In the genomic region with DNA sequence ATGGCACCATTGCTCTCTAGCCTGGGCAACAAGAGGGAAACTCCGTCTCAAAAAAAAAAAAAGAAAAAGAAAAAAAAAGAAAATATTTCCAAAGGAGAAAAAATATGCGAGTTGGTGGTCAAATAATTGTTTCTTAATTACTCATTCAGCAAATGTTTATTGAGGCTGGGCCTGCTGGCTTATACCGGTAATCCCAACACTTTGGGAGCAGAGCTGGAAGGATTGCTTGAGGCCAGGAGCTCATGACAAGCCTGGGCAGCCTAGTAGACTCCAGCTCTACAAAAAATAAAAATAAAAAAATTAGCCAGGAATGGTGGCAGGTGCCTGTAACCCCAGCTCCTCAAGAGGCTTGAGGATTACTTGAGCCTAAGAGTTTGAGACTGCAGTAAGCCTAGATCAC, we compare ENCODE assay signal across 30 cellular contexts. TPM values are rescaled to one million over a fixed set of nuclear protein-coding genes. Genes with fewer than 3 reads are reported as not detected.
DNase-seq lines count a peak whose midpoint lies in the region; ATAC-seq, FAIRE-seq and TF ChIP-seq lines count a peak whose summit lies in the region.
"Had no signal": no experiment of that assay in that cellular context is flagged by ENCODE, and none has a peak within 500 bp of the region (broad histone marks: within the 10 kb centered on the region; RNA-seq: fewer than 3 reads in every experiment).

No MANE protein-coding gene starts in this region.

- DNase-seq in SK-N-SH (no peak), NCI-H69 (lab: John Stamatoyannopoulos, UW) (peak; percentile 9), bronchial epithelial cell (ENCODE audit: low read depth) (peak; percentile 64), ascending aorta (ENCODE audit: low spot score in 2 of 2) (no peak), substantia nigra (lab: John Stamatoyannopoulos, UW) (no peak)
- no peak for DNase-seq in activated CD4-positive, alpha-beta T cell treated with anti-CD3 and anti-CD28 coated beads, Interleukin-2, amount 50 U/mL, for 1 hour
- DNase-seq: BE2C; Calu3; DMS79 treated with DMSO at 0.1 percent for 48 hours; Kasumi-1; MG63; NCI-H1105 treated with DMSO at 0.1 percent for 48 hours; NCI-H146; NCI-H1930; NCI-H2107; NCI-H446; NCI-H524 treated with DMSO at 0.1 percent for 48 hours; NCI-H82; NK-92 treated with Interleukin-12 subunit alpha and Interleukin-12 subunit beta, amount 100 ng/mL, for 24 hours; SIG-M5 had no signal

- H3K27ac ChIP-seq in SK-N-SH (ENCODE audit: low read depth in 2 of 2, low read length in 1 of 2) (no peak overlapping the region), ascending aorta (no peak overlapping the region), substantia nigra (ENCODE audit: low read depth, low read length, poor library complexity, severe bottlenecking) (no peak overlapping the region)
- H3K27ac ChIP-seq: 22Rv1, SK-N-MC had no signal

- FAIRE-seq in bronchial epithelial cell (lab: Jason Lieb, UNC): no peak
- FAIRE-seq: G401.6, GM12891, GM19239, HTR-8/SVneo, K562 had no signal

- TF ChIP-seq CTCF in SK-N-SH (IDR thresholded peaks at IDR 0.05) (no peak), bronchial epithelial cell (IDR thresholded peaks at IDR 0.05; ENCODE audit: insufficient read depth, low read length, severe bottlenecking) (no peak), ascending aorta (IDR thresholded peaks at IDR 0.05) (no peak)

- no peak overlapping the region for H3K9ac ChIP-seq in SK-N-SH

- H3K9me3 ChIP-seq in SK-N-SH (no peaks in the 10 kb centered on the region), ascending aorta (no peaks in the 10 kb centered on the region)
- H3K9me3 ChIP-seq: BE2C, MG63 had no signal

- H3K36me3 ChIP-seq in SK-N-SH (replicated peaks in 1 of 2; ENCODE audit: control insufficient read depth in 1 of 2, insufficient read depth in 2 of 2, low read length in 1 of 2): no peaks in the 10 kb centered on the region
- no peaks in the 10 kb centered on the region for H3K36me3 ChIP-seq in bronchial epithelial cell (ENCODE audit: control insufficient read depth, insufficient read depth, low read length)
- H3K36me3 ChIP-seq in ascending aorta: no peaks in the 10 kb centered on the region
- H3K36me3 ChIP-seq: BE2C, MG63 had no signal

- CTCF ChIA-PET in SK-N-SH (lab: Yijun Ruan, JAX): interaction anchor here (3.2 kb wide), 1 partner anchor 12 kb away, joined by 9 read pairs; no protein-coding TSS in a partner anchor

- H4K20me1 ChIP-seq in SK-N-SH (ENCODE audit: insufficient read depth): no peaks in the 10 kb centered on the region

- intact Hi-C loops in ascending aorta (cut with DNase I): no loop called here

- no peaks in the 10 kb centered on the region for H3F3A ChIP-seq in SK-N-SH (replicated peaks; ENCODE audit: insufficient read depth)

- TF ChIP-seq EP300 in SK-N-SH (IDR thresholded peaks at IDR 0.05; ENCODE audit: borderline replicate concordance in 1 of 2, low read depth in 1 of 2, low read length in 1 of 2): no peak

- no peaks in the 10 kb centered on the region for H3K9me2 ChIP-seq in SK-N-SH

- no peak overlapping the region for H3K4me2 ChIP-seq in SK-N-SH

- H2AFZ ChIP-seq in SK-N-SH (ENCODE audit: low read depth): 0 out of 2 replicates have a peak overlapping the region, but pooled peaks have one; percentile 43

- H3K27me3 ChIP-seq in SK-N-SH (ENCODE audit: insufficient read depth) (no peaks in the 10 kb centered on the region), bronchial epithelial cell (ENCODE audit: control insufficient read depth, insufficient read depth, low read length) (no peaks in the 10 kb centered on the region), ascending aorta (no peaks in the 10 kb centered on the region)
- H3K27me3 ChIP-seq: BE2C, MG63 had no signal

- H3K79me2 ChIP-seq in SK-N-SH (ENCODE audit: insufficient read depth): peaks cover 87% of the 10 kb centered on the region

- H3K4me3 ChIP-seq in SK-N-SH (ENCODE audit: low read depth in 2 of 2, low read length in 1 of 2): no peak overlapping the region
- H3K4me3 ChIP-seq in bronchial epithelial cell (ENCODE audit: low read depth, low read length): no peak overlapping the region
- H3K4me3 ChIP-seq in ascending aorta: no peak overlapping the region
- H3K4me3 ChIP-seq: K562, MG63, SK-N-MC had no signal

- TF ChIP-seq RAD21 in SK-N-SH (IDR thresholded peaks at IDR 0.05; ENCODE audit: low read length): no peak

- ATAC-seq in SK-N-SH treated with all-trans-retinoic acid at 6 μM for 48 hours (no peak), HG02610 (IDR thresholded peaks at IDR 0.05; ENCODE audit: unreplicated experiment) (no peak)
- ATAC-seq: HCT116, K562 had no signal

- POLR2A ChIA-PET in SK-N-SH (lab: Yijun Ruan, JAX): no interaction called here

- no peaks in the 10 kb centered on the region for H3K4me1 ChIP-seq in SK-N-SH (ENCODE audit: control insufficient read depth in 1 of 2, insufficient read depth in 2 of 2, low read depth in 1 of 2, low read length in 1 of 2)
- peaks cover 0 to 9% of the 10 kb centered on the region in 2 donors for H3K4me1 ChIP-seq in ascending aorta
- H3K4me1 ChIP-seq: BE2C had no signal

- 77% methylated on average over 3 of the region's 3 CpGs for WGBS in SK-N-SH (ENCODE audit: low lambda C conversion rate)

TF ChIP-seq in SK-N-SH, 30 proteins besides CTCF, POLR2A, EP300 and RAD21 (continues in another document):
- TF ChIP-seq RXRA (IDR thresholded peaks at IDR 0.05; ENCODE audit: borderline replicate concordance, low read depth): no peak
- TF ChIP-seq TAF1 (IDR thresholded peaks at IDR 0.05; ENCODE audit: borderline replicate concordance, low read depth, low read length): no peak
- TF ChIP-seq, protein P1, sequence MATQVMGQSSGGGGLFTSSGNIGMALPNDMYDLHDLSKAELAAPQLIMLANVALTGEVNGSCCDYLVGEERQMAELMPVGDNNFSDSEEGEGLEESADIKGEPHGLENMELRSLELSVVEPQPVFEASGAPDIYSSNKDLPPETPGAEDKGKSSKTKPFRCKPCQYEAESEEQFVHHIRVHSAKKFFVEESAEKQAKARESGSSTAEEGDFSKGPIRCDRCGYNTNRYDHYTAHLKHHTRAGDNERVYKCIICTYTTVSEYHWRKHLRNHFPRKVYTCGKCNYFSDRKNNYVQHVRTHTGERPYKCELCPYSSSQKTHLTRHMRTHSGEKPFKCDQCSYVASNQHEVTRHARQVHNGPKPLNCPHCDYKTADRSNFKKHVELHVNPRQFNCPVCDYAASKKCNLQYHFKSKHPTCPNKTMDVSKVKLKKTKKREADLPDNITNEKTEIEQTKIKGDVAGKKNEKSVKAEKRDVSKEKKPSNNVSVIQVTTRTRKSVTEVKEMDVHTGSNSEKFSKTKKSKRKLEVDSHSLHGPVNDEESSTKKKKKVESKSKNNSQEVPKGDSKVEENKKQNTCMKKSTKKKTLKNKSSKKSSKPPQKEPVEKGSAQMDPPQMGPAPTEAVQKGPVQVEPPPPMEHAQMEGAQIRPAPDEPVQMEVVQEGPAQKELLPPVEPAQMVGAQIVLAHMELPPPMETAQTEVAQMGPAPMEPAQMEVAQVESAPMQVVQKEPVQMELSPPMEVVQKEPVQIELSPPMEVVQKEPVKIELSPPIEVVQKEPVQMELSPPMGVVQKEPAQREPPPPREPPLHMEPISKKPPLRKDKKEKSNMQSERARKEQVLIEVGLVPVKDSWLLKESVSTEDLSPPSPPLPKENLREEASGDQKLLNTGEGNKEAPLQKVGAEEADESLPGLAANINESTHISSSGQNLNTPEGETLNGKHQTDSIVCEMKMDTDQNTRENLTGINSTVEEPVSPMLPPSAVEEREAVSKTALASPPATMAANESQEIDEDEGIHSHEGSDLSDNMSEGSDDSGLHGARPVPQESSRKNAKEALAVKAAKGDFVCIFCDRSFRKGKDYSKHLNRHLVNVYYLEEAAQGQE (IDR thresholded peaks at IDR 0.05; ENCODE audit: low read depth, low read length): no peak

TF ChIP-seq in SK-N-SH treated with all-trans-retinoic acid at 6 μM for 48 hours, 23 proteins besides CTCF, POLR2A, EP300 and RAD21 (continues in another document):
- TF ChIP-seq ZNF70 (CRISPR knock-in tag; IDR thresholded peaks at IDR 0.05) (no peak), ZFP3 (CRISPR knock-in tag; IDR thresholded peaks at IDR 0.05) (no peak)
- TF ChIP-seq, protein P2, sequence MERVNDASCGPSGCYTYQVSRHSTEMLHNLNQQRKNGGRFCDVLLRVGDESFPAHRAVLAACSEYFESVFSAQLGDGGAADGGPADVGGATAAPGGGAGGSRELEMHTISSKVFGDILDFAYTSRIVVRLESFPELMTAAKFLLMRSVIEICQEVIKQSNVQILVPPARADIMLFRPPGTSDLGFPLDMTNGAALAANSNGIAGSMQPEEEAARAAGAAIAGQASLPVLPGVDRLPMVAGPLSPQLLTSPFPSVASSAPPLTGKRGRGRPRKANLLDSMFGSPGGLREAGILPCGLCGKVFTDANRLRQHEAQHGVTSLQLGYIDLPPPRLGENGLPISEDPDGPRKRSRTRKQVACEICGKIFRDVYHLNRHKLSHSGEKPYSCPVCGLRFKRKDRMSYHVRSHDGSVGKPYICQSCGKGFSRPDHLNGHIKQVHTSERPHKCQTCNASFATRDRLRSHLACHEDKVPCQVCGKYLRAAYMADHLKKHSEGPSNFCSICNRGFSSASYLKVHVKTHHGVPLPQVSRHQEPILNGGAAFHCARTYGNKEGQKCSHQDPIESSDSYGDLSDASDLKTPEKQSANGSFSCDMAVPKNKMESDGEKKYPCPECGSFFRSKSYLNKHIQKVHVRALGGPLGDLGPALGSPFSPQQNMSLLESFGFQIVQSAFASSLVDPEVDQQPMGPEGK (CRISPR knock-in tag; IDR thresholded peaks at IDR 0.05; ENCODE audit: borderline replicate concordance): no peak

RNA-seq across cellular contexts. Expression of a gene that starts 4.1 kb away (rescaled TPM):
- 1.6 and 2.0 TPM in 2 replicates for polyA plus RNA-seq in SK-N-SH (2012; rRNA removed)
- 2.3 and 2.6 TPM in 2 replicates for polyA plus RNA-seq in SK-N-SH (2012; cell fraction: cytosol; rRNA removed)
- polyA plus RNA-seq in SK-N-SH (2012; cell fraction: nucleus; rRNA removed): 1.2 and 3.0 TPM in 2 replicates
- total RNA-seq in bronchial epithelial cell: 0.53 and 1.0 TPM in 2 replicates
- total RNA-seq in ascending aorta: not detected

RNA-seq across cellular contexts. Expression of a gene that starts 29.0 kb away (rescaled TPM):
- polyA plus RNA-seq in SK-N-SH (2012; rRNA removed): 10.3 and 10.8 TPM in 2 replicates
- polyA plus RNA-seq in SK-N-SH (2012; cell fraction: cytosol; rRNA removed): 7.0 and 9.1 TPM in 2 replicates
- polyA plus RNA-seq in SK-N-SH (2012; cell fraction: nucleus; rRNA removed): 8.9 and 13.0 TPM in 2 replicates
- total RNA-seq in bronchial epithelial cell (14.7 and 18.4 TPM in 2 replicates), ascending aorta (2.4 TPM)

RNA-seq across cellular contexts. Expression of a gene that starts 33.3 kb away (rescaled TPM):
- polyA plus RNA-seq in SK-N-SH (2012; rRNA removed): 7.4 and 8.2 TPM in 2 replicates
- polyA plus RNA-seq in SK-N-SH (2012; cell fraction: cytosol; rRNA removed): 12.1 and 13.6 TPM in 2 replicates
- polyA plus RNA-seq in SK-N-SH (2012; cell fraction: nucleus; rRNA removed): 9.7 and 16.9 TPM in 2 replicates
- total RNA-seq in bronchial epithelial cell (9.3 and 16.3 TPM in 2 replicates), ascending aorta (16.4 TPM)

Comparison
In these comparisons a context has a peak if more than half of its experiments do, and no peak if none do; other contexts are left out.
1. DNase-seq: peak in NCI-H69 (single experiment) and bronchial epithelial cell (single experiment); none in SK-N-SH (single experiment), ascending aorta (0 of 2), substantia nigra (0 of 49) and activated CD4-positive, alpha-beta T cell treated with anti-CD3 and anti-CD28 coated beads, Interleukin-2, amount 50 U/mL, for 1 hour (single experiment).